ENCODE assay signal across 23 cellular contexts in the genomic region with DNA sequence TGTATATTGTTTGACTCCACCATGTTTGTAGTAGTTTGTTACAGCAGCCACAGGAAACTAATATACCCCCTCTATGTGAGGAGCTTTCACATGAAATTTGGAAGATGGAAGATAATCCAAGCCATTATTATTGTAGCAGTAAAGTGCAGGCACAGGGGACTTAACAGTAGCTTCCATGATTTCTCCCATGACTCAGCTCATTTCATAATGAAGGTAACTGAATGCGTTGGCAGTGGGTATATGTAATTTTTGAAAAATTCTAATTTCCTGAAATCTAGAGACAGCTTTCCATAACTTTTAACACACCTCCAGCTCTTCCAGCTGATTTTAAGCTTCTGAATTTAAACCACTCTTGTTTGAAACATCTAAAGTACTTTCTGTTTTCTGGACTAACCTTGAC.
"Had no signal": no experiment of that assay in that cellular context is flagged by ENCODE, and none has a peak within 500 bp of the region (broad histone marks: within the 10 kb centered on the region; RNA-seq: fewer than 3 reads in every experiment).

No MANE protein-coding gene starts in this region.

- H3K4me1 ChIP-seq: gastroesophageal sphincter, heart left ventricle, left lung, lower lobe of right lung had no signal

- ATAC-seq: foreskin keratinocyte; gastroesophageal sphincter; heart left ventricle; left cardiac atrium; left lung; left ventricle myocardium superior; lower lobe of right lung; naive thymus-derived CD4-positive, alpha-beta T cell had no signal

- H2AFZ ChIP-seq: hepatocyte had no signal

- H3K36me3 ChIP-seq: esophagus muscularis mucosa, gastroesophageal sphincter, heart left ventricle, left lung, lower lobe of right lung had no signal

- H3K4me2 ChIP-seq: hepatocyte had no signal

- H3K27ac ChIP-seq: coronary artery, dorsolateral prefrontal cortex, esophagus muscularis mucosa, foreskin keratinocyte, gastroesophageal sphincter, heart left ventricle, hepatocyte, left lung, lower lobe of right lung had no signal

- H3K79me2 ChIP-seq: hepatocyte had no signal

- FAIRE-seq: colon, endothelial cell of umbilical vein, frontal cortex had no signal

- H3K9me3 ChIP-seq: esophagus muscularis mucosa, gastroesophageal sphincter, heart left ventricle, left lung, lower lobe of right lung had no signal

- H3K4me3 ChIP-seq: coronary artery, dorsolateral prefrontal cortex, esophagus muscularis mucosa, gastroesophageal sphincter, heart left ventricle, hepatocyte, left lung, lower lobe of right lung had no signal

- H3K27me3 ChIP-seq: foreskin keratinocyte, gastroesophageal sphincter, heart left ventricle, hepatocyte, left lung had no signal

- DNase-seq: dermis blood vessel endothelial cell; dorsolateral prefrontal cortex; effector CD4-positive, alpha-beta T cell; effector memory CD4-positive, alpha-beta T cell; foreskin keratinocyte; heart left ventricle; hypothalamus; immature natural killer cell; islet precursor cell; left cardiac atrium; left lung; left ventricle myocardium superior; lower lobe of right lung; mesendoderm; midbrain; naive thymus-derived CD4-positive, alpha-beta T cell had no signal
